ENCODE assay signal across 25 cellular contexts in the genomic region with DNA sequence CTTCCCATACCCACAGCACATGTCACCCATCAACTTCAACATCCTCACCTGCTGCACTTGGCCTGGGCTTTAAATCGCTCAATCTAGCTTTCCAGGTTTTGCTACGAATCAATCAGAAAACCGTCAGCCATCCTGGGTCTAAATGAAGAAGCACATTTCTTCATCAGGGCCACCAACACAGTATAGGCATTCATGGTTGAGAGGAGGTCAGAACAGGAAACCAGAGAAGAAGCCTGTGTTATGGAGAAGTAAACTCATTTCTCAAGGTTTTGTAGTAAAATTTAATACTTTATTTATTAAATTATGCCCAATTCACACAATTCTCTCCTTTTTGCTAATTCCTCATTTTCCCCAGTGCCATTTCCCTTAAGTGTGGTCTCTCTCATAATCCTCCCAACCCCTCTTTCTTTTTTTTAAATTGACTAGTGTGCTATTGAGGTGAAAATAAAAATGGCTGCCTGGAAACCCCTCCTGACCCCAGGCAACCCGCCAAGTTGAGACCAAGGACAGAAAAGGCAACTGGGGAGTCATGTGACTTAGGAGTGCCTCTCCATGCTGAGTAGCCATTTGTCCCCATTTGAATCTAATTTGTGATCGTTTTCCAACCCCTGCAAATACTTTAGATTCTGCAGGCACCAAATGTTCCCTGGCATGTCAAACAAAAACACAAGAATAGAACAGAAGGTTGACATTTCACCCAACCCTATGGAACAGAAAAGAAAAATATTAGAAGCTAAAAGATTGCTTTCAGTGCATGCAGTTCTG.
DNase-seq lines count a peak whose midpoint lies in the region; ATAC-seq and TF ChIP-seq lines count a peak whose summit lies in the region.
"Had no signal": no experiment of that assay in that cellular context is flagged by ENCODE, and none has a peak within 500 bp of the region (broad histone marks: within the 10 kb centered on the region; RNA-seq: fewer than 3 reads in every experiment).

No MANE protein-coding gene starts in this region.

- TF ChIP-seq CTCF in activated B cell treated with CpG ODN at 0.5 μM for 24 hours (IDR thresholded peaks at IDR 0.05) (no peak), choroid plexus epithelial cell (conservative IDR thresholded peaks at IDR 0.05; ENCODE audit: low read depth, low read length) (no peak), stomach (IDR thresholded peaks at IDR 0.05) (no peak), tibial nerve (IDR thresholded peaks at IDR 0.05) (no peak)

- H3K9me3 ChIP-seq in stomach (no peaks in the 10 kb centered on the region), tibial nerve (no peaks in the 10 kb centered on the region)
- H3K9me3 ChIP-seq: psoas muscle had no signal

- no peak overlapping the region for H3K4ac ChIP-seq in mesendoderm (ENCODE audit: low read depth, low read length)

- H3K9ac ChIP-seq in mesendoderm (ENCODE audit: low read length), result no peak overlapping the region

- intact Hi-C loops in activated B cell treated with CpG ODN at 0.5 μM for 24 hours (cut with micrococcal nuclease), result no loop called here
- intact Hi-C loops in stomach (cut with DNase I; ENCODE audit: low total_unique reads), result no loop called here

- no peak overlapping the region for H2BK5ac ChIP-seq in mesendoderm (ENCODE audit: low read length)

- CTCF ChIA-PET in activated B cell treated with CpG ODN at 0.5 μM for 24 hours (lab: Charles Lee), result interaction anchor here (7.4 kb wide), 1 partner anchor 289 kb away, joined by 228 read pairs; no protein-coding TSS in a partner anchor

- no peak overlapping the region for H3K4me2 ChIP-seq in mesendoderm (ENCODE audit: low read length)

- WGBS in mesendoderm (ENCODE audit: extremely low coverage, insufficient coverage, low lambda C conversion rate), result no CpG with 5 or more reads among the region's 5 CpGs
- 75 to 81% (median 77%) methylated on average over 5 of the region's 5 CpGs for WGBS in stomach, 5 donors
- 75 to 79% methylated on average over 5 of the region's 5 CpGs for WGBS in tibial nerve, 2 donors

- peak; percentile 42 for ATAC-seq in activated B cell treated with CpG ODN at 0.5 μM for 24 hours (ENCODE audit: low read depth)
- ATAC-seq: left colon, psoas muscle, T-helper 17 cell had no signal

- H3K27ac Mint-ChIP-seq in activated B cell treated with CpG ODN at 0.5 μM for 24 hours, result no peak overlapping the region
- H3K27ac Mint-ChIP-seq: CD4-positive, alpha-beta T cell; mesothelial cell of epicardium; nephron; T-helper 17 cell had no signal

- peaks cover 5% of the 10 kb centered on the region for H3K27me3 Mint-ChIP-seq in activated B cell treated with CpG ODN at 0.5 μM for 24 hours

- H2BK15ac ChIP-seq in mesendoderm (replicated peaks; ENCODE audit: low read depth), result peak overlapping the region; percentile 87

- H3K23ac ChIP-seq in mesendoderm (ENCODE audit: low read length), result no peak overlapping the region

- no peak for TF ChIP-seq EP300 in stomach (IDR thresholded peaks at IDR 0.05)
- no peak for TF ChIP-seq EP300 in tibial nerve (IDR thresholded peaks at IDR 0.05)

- no peak overlapping the region for H3K56ac ChIP-seq in mesendoderm (ENCODE audit: low read length)

- H4K8ac ChIP-seq in mesendoderm (ENCODE audit: low read depth, low read length), result no peak overlapping the region

- DNase-seq in activated B cell treated with CpG ODN at 0.5 μM for 24 hours, result no peak
- DNase-seq in choroid plexus epithelial cell (ENCODE audit: low read depth), result peak; percentile 63
- DNase-seq in mesendoderm, result no peak
- peak; percentile 68 for DNase-seq in stomach
- no peak for DNase-seq in tibial nerve (ENCODE audit: low spot score in 2 of 2)
- no peak for DNase-seq in activated CD4-positive, CD25-positive, alpha-beta regulatory T cell treated with anti-CD3 and anti-CD28 coated beads, Interleukin-2, amount 50 U/mL, for 72 hours
- DNase-seq in inferior parietal cortex (ENCODE audit: extremely low spot score), result no peak
- DNase-seq: activated CD4-positive, alpha-beta T cell treated with anti-CD3 and anti-CD28 coated beads for 48 hours; activated naive CD4-positive, alpha-beta T cell treated with Interleukin-2 at 50 U/mL for 16 hours; activated T-cell treated with anti-CD3 and anti-CD28 coated beads, Interleukin-2, amount 50 U/mL, for 48 hours; CD4-positive, alpha-beta T cell; cortex of kidney; DMS 273 treated with DMSO at 0.1 percent for 48 hours; glutamatergic neuron; HCEC 1CT; left colon; NCI-H1048; NCI-H187; NCI-H526; psoas muscle; stimulated activated CD4-positive, alpha-beta T cell treated with anti-CD3 and anti-CD28 coated beads, Interleukin-1b, Interleukin-23, amount 100 ng/mL, for 48 hours; T-helper 17 cell had no signal

- no peak overlapping the region for H2AK5ac ChIP-seq in mesendoderm (ENCODE audit: low read length)

- H3K18ac ChIP-seq in mesendoderm (ENCODE audit: low read length), result no peak overlapping the region

- H3K9me3 Mint-ChIP-seq in activated B cell treated with CpG ODN at 0.5 μM for 24 hours, result no peaks in the 10 kb centered on the region
- H3K9me3 Mint-ChIP-seq: CD4-positive, alpha-beta T cell; nephron had no signal

- H3K79me1 ChIP-seq in mesendoderm (ENCODE audit: low read length), result no peaks in the 10 kb centered on the region

- POLR2A ChIA-PET in activated B cell treated with CpG ODN at 0.5 μM for 24 hours (lab: Charles Lee), result no interaction called here

- no peak overlapping the region for H3K4me3 Mint-ChIP-seq in activated B cell treated with CpG ODN at 0.5 μM for 24 hours
- H3K4me3 Mint-ChIP-seq: CD4-positive, alpha-beta T cell; mesothelial cell of epicardium; nephron; T-helper 17 cell had no signal

- no peak overlapping the region for H2BK120ac ChIP-seq in mesendoderm (ENCODE audit: low read depth, low read length)

- no peak overlapping the region for H4K5ac ChIP-seq in mesendoderm (ENCODE audit: low read length)

- peaks cover 14% of the 10 kb centered on the region for H3K4me1 Mint-ChIP-seq in activated B cell treated with CpG ODN at 0.5 μM for 24 hours

- no peak for TF ChIP-seq POLR2A in stomach (IDR thresholded peaks at IDR 0.05)
- TF ChIP-seq POLR2A in tibial nerve (IDR thresholded peaks at IDR 0.05), result no peak

- H3K27me3 ChIP-seq in mesendoderm (ENCODE audit: insufficient read depth, low read length, poor library complexity) (no peaks in the 10 kb centered on the region), stomach (no peaks in the 10 kb centered on the region), tibial nerve (no peaks in the 10 kb centered on the region)

- no peak overlapping the region for H3K27ac ChIP-seq in mesendoderm (ENCODE audit: low read depth, low read length)
- peak overlapping the region; percentile 39 to 67 (median 52) for H3K27ac ChIP-seq in stomach
- H3K27ac ChIP-seq in tibial nerve, result peak overlapping the region in 1 of 4 donors; percentile 49
- H3K27ac ChIP-seq: psoas muscle, skin epidermis had no signal

- H3K4me3 ChIP-seq in choroid plexus epithelial cell (ENCODE audit: low read depth, low read length) (no peak overlapping the region), mesendoderm (ENCODE audit: low read length) (no peak overlapping the region), stomach (no peak overlapping the region), tibial nerve (no peak overlapping the region)
- H3K4me3 ChIP-seq: psoas muscle, skin epidermis had no signal

- H3K36me3 ChIP-seq in mesendoderm (ENCODE audit: control insufficient read depth, insufficient read depth, low read length), result no peaks in the 10 kb centered on the region
- H3K36me3 ChIP-seq in stomach, result no peaks in the 10 kb centered on the region
- no peaks in the 10 kb centered on the region for H3K36me3 ChIP-seq in tibial nerve

- no peaks in the 10 kb centered on the region for H3K79me2 ChIP-seq in mesendoderm (ENCODE audit: control insufficient read depth, insufficient read depth, low read length)

- H3K36me3 Mint-ChIP-seq in activated B cell treated with CpG ODN at 0.5 μM for 24 hours (ENCODE audit: low read depth), result no peaks in the 10 kb centered on the region
- H3K36me3 Mint-ChIP-seq: mesothelial cell of epicardium had no signal

- H3K4me1 ChIP-seq in mesendoderm (ENCODE audit: control insufficient read depth, low read depth, low read length) (peaks cover 6% of the 10 kb centered on the region), stomach (peaks cover 6 to 45% (median 26%) of the 10 kb centered on the region in 4 donors), tibial nerve (peaks cover 0 to 27% (median 0%) of the 10 kb centered on the region in 4 donors)

Comparison
In these comparisons a context has a peak if more than half of its experiments do, and no peak if none do; other contexts are left out.
1. DNase-seq: peak in choroid plexus epithelial cell (single experiment) and stomach (single experiment); none in activated B cell treated with CpG ODN at 0.5 μM for 24 hours (single experiment), mesendoderm (single experiment), tibial nerve (0 of 2), activated CD4-positive, CD25-positive, alpha-beta regulatory T cell treated with anti-CD3 and anti-CD28 coated beads, Interleukin-2, amount 50 U/mL, for 72 hours (single experiment) and inferior parietal cortex (single experiment).